In the genomic region with DNA sequence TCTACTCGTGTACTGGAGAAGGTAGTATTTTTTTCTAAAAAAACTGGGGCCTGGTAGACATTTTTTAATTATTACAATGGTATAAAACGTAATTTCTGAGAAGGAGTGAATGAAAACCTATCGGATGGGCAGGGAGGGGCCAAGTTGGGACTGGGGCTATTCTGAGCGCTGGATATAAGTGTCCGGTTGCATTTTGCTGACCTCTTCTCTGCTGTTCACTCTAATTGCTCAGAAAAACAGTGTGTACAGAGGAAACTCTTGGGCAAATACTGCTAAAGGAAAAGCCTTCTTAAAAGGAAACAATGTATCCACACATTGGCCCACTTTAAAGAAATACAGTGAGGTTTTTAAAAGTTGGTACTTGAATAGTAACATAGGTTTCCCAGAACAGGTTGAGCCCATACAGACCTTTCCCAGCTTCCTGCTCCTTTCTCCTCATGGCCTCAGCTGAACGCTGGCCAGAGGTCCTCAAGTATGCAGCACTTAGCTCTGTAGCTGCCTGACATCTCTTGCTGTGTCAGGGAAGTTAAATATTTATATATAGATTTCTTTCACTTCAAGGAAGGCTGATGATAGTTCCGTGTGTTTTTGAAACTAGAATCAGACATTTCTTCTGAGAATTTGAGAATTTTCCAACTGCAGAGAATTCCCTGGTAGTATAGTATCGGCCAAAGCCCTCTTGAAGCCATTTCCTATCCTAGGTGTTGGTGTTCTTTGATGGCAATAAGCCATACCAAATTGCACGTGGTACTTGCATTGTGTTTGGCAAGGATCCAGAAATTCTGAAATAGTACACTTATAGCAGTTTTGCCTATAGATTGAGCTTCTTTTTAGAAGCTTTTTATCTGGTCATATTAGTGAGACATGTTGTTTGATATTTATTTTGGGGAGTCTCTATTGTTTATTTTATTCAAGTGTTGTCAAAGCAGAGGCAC, we compare ENCODE assay signal across 1 cellular context.
TF ChIP-seq lines count a peak whose summit lies in the region.

No MANE protein-coding gene starts in this region.

TF ChIP-seq in WTC11, 78 proteins besides CTCF, POLR2A, EP300 and RAD21 (continued from another document):
- TF ChIP-seq, protein P1, sequence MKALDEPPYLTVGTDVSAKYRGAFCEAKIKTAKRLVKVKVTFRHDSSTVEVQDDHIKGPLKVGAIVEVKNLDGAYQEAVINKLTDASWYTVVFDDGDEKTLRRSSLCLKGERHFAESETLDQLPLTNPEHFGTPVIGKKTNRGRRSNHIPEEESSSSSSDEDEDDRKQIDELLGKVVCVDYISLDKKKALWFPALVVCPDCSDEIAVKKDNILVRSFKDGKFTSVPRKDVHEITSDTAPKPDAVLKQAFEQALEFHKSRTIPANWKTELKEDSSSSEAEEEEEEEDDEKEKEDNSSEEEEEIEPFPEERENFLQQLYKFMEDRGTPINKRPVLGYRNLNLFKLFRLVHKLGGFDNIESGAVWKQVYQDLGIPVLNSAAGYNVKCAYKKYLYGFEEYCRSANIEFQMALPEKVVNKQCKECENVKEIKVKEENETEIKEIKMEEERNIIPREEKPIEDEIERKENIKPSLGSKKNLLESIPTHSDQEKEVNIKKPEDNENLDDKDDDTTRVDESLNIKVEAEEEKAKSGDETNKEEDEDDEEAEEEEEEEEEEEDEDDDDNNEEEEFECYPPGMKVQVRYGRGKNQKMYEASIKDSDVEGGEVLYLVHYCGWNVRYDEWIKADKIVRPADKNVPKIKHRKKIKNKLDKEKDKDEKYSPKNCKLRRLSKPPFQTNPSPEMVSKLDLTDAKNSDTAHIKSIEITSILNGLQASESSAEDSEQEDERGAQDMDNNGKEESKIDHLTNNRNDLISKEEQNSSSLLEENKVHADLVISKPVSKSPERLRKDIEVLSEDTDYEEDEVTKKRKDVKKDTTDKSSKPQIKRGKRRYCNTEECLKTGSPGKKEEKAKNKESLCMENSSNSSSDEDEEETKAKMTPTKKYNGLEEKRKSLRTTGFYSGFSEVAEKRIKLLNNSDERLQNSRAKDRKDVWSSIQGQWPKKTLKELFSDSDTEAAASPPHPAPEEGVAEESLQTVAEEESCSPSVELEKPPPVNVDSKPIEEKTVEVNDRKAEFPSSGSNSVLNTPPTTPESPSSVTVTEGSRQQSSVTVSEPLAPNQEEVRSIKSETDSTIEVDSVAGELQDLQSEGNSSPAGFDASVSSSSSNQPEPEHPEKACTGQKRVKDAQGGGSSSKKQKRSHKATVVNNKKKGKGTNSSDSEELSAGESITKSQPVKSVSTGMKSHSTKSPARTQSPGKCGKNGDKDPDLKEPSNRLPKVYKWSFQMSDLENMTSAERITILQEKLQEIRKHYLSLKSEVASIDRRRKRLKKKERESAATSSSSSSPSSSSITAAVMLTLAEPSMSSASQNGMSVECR (CRISPR knock-in tag; IDR thresholded peaks at IDR 0.05; ENCODE audit: borderline replicate concordance), result no peak
- TF ChIP-seq EMX1 (CRISPR knock-in tag; IDR thresholded peaks at IDR 0.05), result no peak
- no peak for TF ChIP-seq PRRX2 (CRISPR knock-in tag; IDR thresholded peaks at IDR 0.05)
